ENCODE assay signal across 8 cellular contexts in the genomic region with DNA sequence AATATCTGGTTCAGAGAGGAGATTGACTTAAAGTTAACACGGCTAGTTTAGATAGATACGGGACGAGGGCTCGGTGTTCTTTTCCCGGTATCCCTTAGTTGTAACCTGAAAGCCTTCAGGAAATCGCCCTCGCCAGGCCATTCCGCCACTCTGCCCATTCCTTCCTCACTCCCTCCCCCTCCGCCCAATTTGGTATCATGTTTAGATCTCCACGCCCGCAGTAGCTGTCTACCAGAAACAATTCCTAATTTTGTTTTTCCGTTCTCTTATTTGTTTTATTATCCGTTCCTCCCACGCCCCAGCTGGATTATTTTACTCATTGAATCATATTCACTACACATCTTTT. TPM values are rescaled to one million over a fixed set of nuclear protein-coding genes. Genes with fewer than 3 reads are reported as not detected.
DNase-seq lines count a peak whose midpoint lies in the region; ATAC-seq and TF ChIP-seq lines count a peak whose summit lies in the region.

No MANE protein-coding gene starts in this region.

- peak overlapping the region; percentile 59 to 100 (median 88) for H3K4me3 ChIP-seq in dorsolateral prefrontal cortex

- peak overlapping the region; percentile 78 to 98 (median 95) for H3K27ac ChIP-seq in dorsolateral prefrontal cortex
- H3K27ac ChIP-seq in temporal lobe (ENCODE audit: low read depth, low read length) = peak overlapping the region; percentile 88

- DNase-seq in activated effector memory CD4-positive, alpha-beta T cell treated with anti-CD3 and anti-CD28 coated beads, Interleukin-2, amount 50 U/mL, for 16 hours = peak; percentile 73
- no peak for DNase-seq in activated effector memory CD4-positive, alpha-beta T cell treated with Interleukin-2 at 50 U/mL for 16 hours
- DNase-seq in T-helper 9 cell (peak; percentile 6), dorsolateral prefrontal cortex (peak in 7 of 10 donors; percentile 32 to 64 (median 47)), medulla oblongata (ENCODE audit: extremely low spot score) (peak; percentile 65)

- intact Hi-C loops in dorsolateral prefrontal cortex (cut with DNase I) = loop anchor here (1.0 to 2.0 kb wide), 2 partner anchors 38 to 39 kb away; a partner anchor contains a TSS

- peak; percentile 3 for ATAC-seq in HG03354 (IDR thresholded peaks at IDR 0.05; ENCODE audit: poor library complexity, severe bottlenecking, unreplicated experiment)
- ATAC-seq in GM18858 (IDR thresholded peaks at IDR 0.05; ENCODE audit: unreplicated experiment) = no peak

- TF ChIP-seq CTCF in dorsolateral prefrontal cortex (IDR thresholded peaks at IDR 0.05 in 54 of 56, conservative IDR thresholded peaks at IDR 0.05 in 2 of 56; ENCODE audit: low read depth in 1 of 56, partially characterized antibody in 56 of 56) = peak in 1 of 56 donors; percentile 3

- no peaks in the 10 kb centered on the region for H3K27me3 ChIP-seq in dorsolateral prefrontal cortex

RNA-seq across cellular contexts. Expression of a gene that starts 0.7 kb away (rescaled TPM):
- total RNA-seq in dorsolateral prefrontal cortex = 10 to 100 TPM; 21.0 to 40.2 (median 29.5) TPM
- total RNA-seq in temporal lobe = 25.3 TPM

RNA-seq across cellular contexts. Expression of a gene that starts 38.9 kb away (rescaled TPM):
- total RNA-seq in dorsolateral prefrontal cortex = 10 to 100 TPM; 17.7 to 35.2 (median 25.0) TPM
- 17.2 TPM for total RNA-seq in temporal lobe
